ENCODE assay signal across 1 cellular context in genomic region chr4:38669233-38669632, GRCh38.
TF ChIP-seq lines count a peak whose summit lies in the region.

No MANE protein-coding gene starts in this region.

TF ChIP-seq in GM23338, 12 proteins besides CTCF, POLR2A, EP300 and RAD21 (continued from another document):
- TF ChIP-seq ZNF462 (CRISPR knock-in tag; IDR thresholded peaks at IDR 0.05) (no peak), POLR2AphosphoS5 (IDR thresholded peaks at IDR 0.05; ENCODE audit: low read depth) (no peak), STAT1 (IDR thresholded peaks at IDR 0.05; ENCODE audit: unreplicated experiment) (no peak), JUNB (IDR thresholded peaks at IDR 0.05; ENCODE audit: unreplicated experiment) (no peak), ZNF331 (CRISPR knock-in tag; IDR thresholded peaks at IDR 0.05; ENCODE audit: low read depth) (no peak), EZH2phosphoT487 (IDR thresholded peaks at IDR 0.05; ENCODE audit: unreplicated experiment) (no peak)
- TF ChIP-seq, protein P1, sequence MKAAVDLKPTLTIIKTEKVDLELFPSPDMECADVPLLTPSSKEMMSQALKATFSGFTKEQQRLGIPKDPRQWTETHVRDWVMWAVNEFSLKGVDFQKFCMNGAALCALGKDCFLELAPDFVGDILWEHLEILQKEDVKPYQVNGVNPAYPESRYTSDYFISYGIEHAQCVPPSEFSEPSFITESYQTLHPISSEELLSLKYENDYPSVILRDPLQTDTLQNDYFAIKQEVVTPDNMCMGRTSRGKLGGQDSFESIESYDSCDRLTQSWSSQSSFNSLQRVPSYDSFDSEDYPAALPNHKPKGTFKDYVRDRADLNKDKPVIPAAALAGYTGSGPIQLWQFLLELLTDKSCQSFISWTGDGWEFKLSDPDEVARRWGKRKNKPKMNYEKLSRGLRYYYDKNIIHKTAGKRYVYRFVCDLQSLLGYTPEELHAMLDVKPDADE (IDR thresholded peaks at IDR 0.05): no peak
